1 cellular context compared by ENCODE assay signal in genomic region chr5:164202338-164202737, GRCh38.
TF ChIP-seq lines count a peak whose summit lies in the region.

No MANE protein-coding gene starts in this region.

TF ChIP-seq in GM23338, 12 proteins besides CTCF, POLR2A, EP300 and RAD21 (continued from another document):
- TF ChIP-seq ZNF462 (CRISPR knock-in tag; IDR thresholded peaks at IDR 0.05) = no peak
